1 cellular context compared by ENCODE assay signal in the genomic region with DNA sequence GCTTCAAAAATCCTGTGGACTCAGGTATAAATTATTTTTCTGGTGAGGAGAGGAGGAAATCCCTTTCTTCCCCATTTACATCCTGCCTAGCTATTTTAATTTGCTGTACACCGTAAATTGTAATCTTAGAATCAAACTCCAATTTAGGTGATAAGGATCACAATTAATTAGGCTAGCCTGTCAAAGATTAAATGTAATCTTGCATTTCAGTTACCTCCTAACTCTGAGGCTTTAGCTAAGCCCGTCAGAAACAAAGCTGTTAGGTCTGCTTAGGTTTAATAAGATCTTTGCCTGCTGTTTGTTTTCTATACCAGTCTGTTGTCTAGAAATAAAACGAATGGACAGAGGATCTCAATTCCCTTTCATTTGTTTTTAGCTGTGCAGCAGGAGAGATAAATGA.
TF ChIP-seq lines count a peak whose summit lies in the region.

No MANE protein-coding gene starts in this region.

TF ChIP-seq in IMR-90, 13 proteins besides CTCF, POLR2A, EP300 and RAD21:
- TF ChIP-seq NFE2L2 (IDR thresholded peaks at IDR 0.05; ENCODE audit: low read depth, low read length): no peak
- TF ChIP-seq CHD1 (IDR thresholded peaks at IDR 0.05; ENCODE audit: low read depth, low read length): no peak
- TF ChIP-seq RCOR1 (IDR thresholded peaks at IDR 0.05; ENCODE audit: insufficient replicate concordance, low read length): no peak
- TF ChIP-seq MXI1 (IDR thresholded peaks at IDR 0.05; ENCODE audit: borderline replicate concordance, low read depth, low read length): no peak
- TF ChIP-seq FOS (IDR thresholded peaks at IDR 0.05; ENCODE audit: low read depth, low read length): no peak
